Comparison of ENCODE assay signal across 7 cellular contexts in genomic region chr5:37254581-37254980, GRCh38.
"Had no signal": no experiment of that assay in that cellular context is flagged by ENCODE, and none has a peak within 500 bp of the region (broad histone marks: within the 10 kb centered on the region; RNA-seq: fewer than 3 reads in every experiment).

No MANE protein-coding gene starts in this region.

- H3K4me3 ChIP-seq: GM23248, HAP-1 had no signal

- H3K36me3 ChIP-seq: HAP-1 had no signal

- H2AFZ ChIP-seq: GM23248 had no signal

- H3K27ac ChIP-seq: GM23248, HL-60 had no signal

- H3K9ac ChIP-seq: GM23248 had no signal

- H3K9me3 ChIP-seq: HAP-1 had no signal

- DNase-seq: GM23248, GOT3, H7, HFFc6, KBM-7 had no signal
